Comparison of ENCODE assay signal across 8 cellular contexts in the genomic region with DNA sequence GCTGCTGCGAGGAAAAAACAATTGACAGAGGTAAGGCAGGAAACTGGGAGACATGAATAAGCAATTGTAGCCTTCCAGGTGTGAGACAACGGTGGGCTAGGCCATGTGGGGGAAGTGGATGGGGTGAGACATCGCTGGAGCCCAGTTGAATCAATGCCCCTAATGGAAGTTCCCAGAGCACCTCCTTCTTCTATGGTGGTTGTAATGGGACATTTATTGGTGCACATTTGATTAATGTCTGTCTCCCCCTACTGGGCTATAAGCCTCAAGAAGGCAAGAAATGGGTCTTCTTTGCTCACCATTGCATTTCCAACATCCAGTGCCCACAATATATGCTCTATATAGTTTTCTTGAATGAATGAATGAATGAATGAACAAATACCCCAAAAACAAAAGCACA. TPM values are rescaled to one million over a fixed set of nuclear protein-coding genes. Genes with fewer than 3 reads are reported as not detected.
DNase-seq lines count a peak whose midpoint lies in the region; ATAC-seq and TF ChIP-seq lines count a peak whose summit lies in the region.

No MANE protein-coding gene starts in this region.

- TF ChIP-seq CTCF in RWPE1 (conservative IDR thresholded peaks at IDR 0.05; ENCODE audit: low read depth) (peak; percentile 58), kidney epithelial cell (IDR thresholded peaks at IDR 0.05; ENCODE audit: insufficient read depth, low read length, poor library complexity, severe bottlenecking) (peak; percentile 19)

- no peaks in the 10 kb centered on the region for H3K36me3 ChIP-seq in kidney epithelial cell (ENCODE audit: control insufficient read depth, insufficient read depth, low read length)

- no peak overlapping the region for H3K4me3 ChIP-seq in kidney epithelial cell (ENCODE audit: low read depth, low read length)

- H3K4me1 Mint-ChIP-seq in activated T-helper 1 cell treated with anti-CD3 and anti-CD28 coated beads, Interleukin-12 subunit alpha, Interleukin-12 subunit beta, Interleukin-2, Interleukin-4 antibody, amounts not matched to agents 30 ng/mL and 10 ng/mL and 1 ng/mL, durations not matched to agents 14 hours and 24 hours and 36 hours (ENCODE audit: low read depth) = peaks cover 5% of the 10 kb centered on the region

- ATAC-seq in sciatic nerve = no peak

- POLR2A ChIA-PET in RWPE1 (lab: Yijun Ruan, JAX; ENCODE audit: low non-redundant PET) = no interaction called here

- no peak overlapping the region for H3K27ac Mint-ChIP-seq in activated T-helper 1 cell treated with anti-CD3 and anti-CD28 coated beads, Interleukin-12 subunit alpha, Interleukin-12 subunit beta, Interleukin-2, Interleukin-4 antibody, amounts not matched to agents 30 ng/mL and 10 ng/mL and 1 ng/mL, durations not matched to agents 14 hours and 24 hours and 36 hours

- H3K27me3 Mint-ChIP-seq in activated T-helper 1 cell treated with anti-CD3 and anti-CD28 coated beads, Interleukin-12 subunit alpha, Interleukin-12 subunit beta, Interleukin-2, Interleukin-4 antibody, amounts not matched to agents 30 ng/mL and 10 ng/mL and 1 ng/mL, durations not matched to agents 14 hours and 24 hours and 36 hours (ENCODE audit: insufficient read depth) = peaks cover 73% of the 10 kb centered on the region

- CTCF ChIA-PET in RWPE1 (lab: Yijun Ruan, JAX) = no interaction called here

- H3K27me3 ChIP-seq in kidney epithelial cell (ENCODE audit: control insufficient read depth, insufficient read depth, low read length) = no peaks in the 10 kb centered on the region

- H3K27ac ChIP-seq in RWPE1 = no peak overlapping the region

- peak; percentile 70 for DNase-seq in DMS 273 (lab: John Stamatoyannopoulos, UW; ENCODE audit: unreplicated experiment)
- peak; percentile 29 for DNase-seq in HPDE6-E6E7 (ENCODE audit: extremely low spot score)
- DNase-seq in RWPE1 (ENCODE audit: low spot score) = peak; percentile 44
- DNase-seq in kidney epithelial cell (ENCODE audit: low read depth) = no peak
- no peak for DNase-seq in activated T-helper 1 cell treated with anti-CD3 and anti-CD28 coated beads, Interleukin-12 subunit alpha, Interleukin-12 subunit beta, Interleukin-2, Interleukin-4 antibody, amounts not matched to agents 30 ng/mL and 10 ng/mL and 1 ng/mL, durations not matched to agents 14 hours and 24 hours and 36 hours (ENCODE audit: low spot score)
- DNase-seq in sciatic nerve (ENCODE audit: low spot score) = no peak
- DNase-seq in stimulated activated CD4-positive, alpha-beta T cell treated with anti-CD3 and anti-CD28 coated beads, Interleukin-4, amount 100 ng/mL, for 4 hours = no peak
- DNase-seq in stimulated activated CD4-positive, alpha-beta T cell treated with anti-CD3 and anti-CD28 coated beads, Interleukin-12 subunit alpha, Interleukin-12 subunit beta, amount 100 ng/mL, for 4 hours = no peak

- H3K36me3 Mint-ChIP-seq in activated T-helper 1 cell treated with anti-CD3 and anti-CD28 coated beads, Interleukin-12 subunit alpha, Interleukin-12 subunit beta, Interleukin-2, Interleukin-4 antibody, amounts not matched to agents 30 ng/mL and 10 ng/mL and 1 ng/mL, durations not matched to agents 14 hours and 24 hours and 36 hours (ENCODE audit: low read depth) = no peaks in the 10 kb centered on the region

- H3K4me3 Mint-ChIP-seq in activated T-helper 1 cell treated with anti-CD3 and anti-CD28 coated beads, Interleukin-12 subunit alpha, Interleukin-12 subunit beta, Interleukin-2, Interleukin-4 antibody, amounts not matched to agents 30 ng/mL and 10 ng/mL and 1 ng/mL, durations not matched to agents 14 hours and 24 hours and 36 hours = no peak overlapping the region

- no peaks in the 10 kb centered on the region for H3K9me3 Mint-ChIP-seq in activated T-helper 1 cell treated with anti-CD3 and anti-CD28 coated beads, Interleukin-12 subunit alpha, Interleukin-12 subunit beta, Interleukin-2, Interleukin-4 antibody, amounts not matched to agents 30 ng/mL and 10 ng/mL and 1 ng/mL, durations not matched to agents 14 hours and 24 hours and 36 hours

- intact Hi-C loops in activated T-helper 1 cell treated with anti-CD3 and anti-CD28 coated beads, Interleukin-12 subunit alpha, Interleukin-12 subunit beta, Interleukin-2, Interleukin-4 antibody, amounts not matched to agents 30 ng/mL and 10 ng/mL and 1 ng/mL, durations not matched to agents 14 hours and 24 hours and 36 hours (cut with micrococcal nuclease) = loop anchor here (1.0 kb wide), 1 partner anchor 267 kb away; no protein-coding TSS in a partner anchor
- intact Hi-C loops in sciatic nerve (cut with DNase I) = no loop called here

RNA-seq across cellular contexts. Expression of a gene that starts 22.7 kb away (rescaled TPM):
- not detected in 2 replicates for total RNA-seq in kidney epithelial cell
- total RNA-seq in activated T-helper 1 cell treated with anti-CD3 and anti-CD28 coated beads, Interleukin-12 subunit alpha, Interleukin-12 subunit beta, Interleukin-2, Interleukin-4 antibody, amounts not matched to agents 30 ng/mL and 10 ng/mL and 1 ng/mL, durations not matched to agents 14 hours and 24 hours and 36 hours = not detected in 2 replicates
- 3.8 TPM for total RNA-seq in sciatic nerve

RNA-seq across cellular contexts. Expression of a gene that starts 54.1 kb away (rescaled TPM):
- total RNA-seq in kidney epithelial cell (not detected in 2 replicates), sciatic nerve (not detected)
- total RNA-seq in activated T-helper 1 cell treated with anti-CD3 and anti-CD28 coated beads, Interleukin-12 subunit alpha, Interleukin-12 subunit beta, Interleukin-2, Interleukin-4 antibody, amounts not matched to agents 30 ng/mL and 10 ng/mL and 1 ng/mL, durations not matched to agents 14 hours and 24 hours and 36 hours = not detected in 2 replicates

Comparison
In these comparisons a context has a peak if more than half of its experiments do, and no peak if none do; other contexts are left out.
1. DNase-seq: peak in DMS 273 (single experiment), HPDE6-E6E7 (single experiment) and RWPE1 (single experiment); none in kidney epithelial cell (single experiment), activated T-helper 1 cell treated with anti-CD3 and anti-CD28 coated beads, Interleukin-12 subunit alpha, Interleukin-12 subunit beta, Interleukin-2, Interleukin-4 antibody, amounts not matched to agents 30 ng/mL and 10 ng/mL and 1 ng/mL, durations not matched to agents 14 hours and 24 hours and 36 hours (single experiment), sciatic nerve (single experiment), stimulated activated CD4-positive, alpha-beta T cell treated with anti-CD3 and anti-CD28 coated beads, Interleukin-4, amount 100 ng/mL, for 4 hours (0 of 2) and stimulated activated CD4-positive, alpha-beta T cell treated with anti-CD3 and anti-CD28 coated beads, Interleukin-12 subunit alpha, Interleukin-12 subunit beta, amount 100 ng/mL, for 4 hours (single experiment).